Comparison of ENCODE assay signal across 25 cellular contexts in the genomic region with DNA sequence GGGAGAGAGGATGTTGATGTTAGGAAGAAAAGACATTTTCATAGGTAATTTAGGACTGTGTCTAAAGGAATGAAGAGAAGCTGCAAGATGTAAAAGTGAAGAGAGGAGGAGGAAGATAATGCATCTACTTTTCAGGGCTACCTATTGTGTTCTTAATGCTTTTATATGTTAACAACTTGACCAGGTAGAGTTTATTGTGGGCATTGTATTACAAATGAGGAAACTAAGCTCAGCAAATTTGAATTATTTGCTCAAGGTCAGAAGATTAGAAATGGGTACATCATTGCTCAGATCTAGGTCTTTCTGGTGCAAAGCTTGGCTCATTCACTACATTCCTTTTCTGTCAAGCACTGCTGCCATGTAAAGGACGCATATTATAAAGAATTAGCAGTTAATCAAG.
"Had no signal": no experiment of that assay in that cellular context is flagged by ENCODE, and none has a peak within 500 bp of the region (broad histone marks: within the 10 kb centered on the region; RNA-seq: fewer than 3 reads in every experiment).

No MANE protein-coding gene starts in this region.

- H3K4me1 ChIP-seq: gastrocnemius medialis, lower lobe of right lung, psoas muscle, sigmoid colon, spleen, testis, tibial artery had no signal

- H3K9me3 Mint-ChIP-seq: mesothelial cell of epicardium, nephron progenitor cell, type B pancreatic cell had no signal

- H3K27me3 ChIP-seq: gastrocnemius medialis, sigmoid colon, spleen, testis, tibial artery had no signal

- H3K4me3 ChIP-seq: dorsolateral prefrontal cortex, gastrocnemius medialis, lower lobe of right lung, mucosa of descending colon, psoas muscle, sigmoid colon, spleen, testis, tibial artery had no signal

- H3K27me3 Mint-ChIP-seq: stimulated activated memory B cell treated with anti-CD40 and anti-IgM and Interleukin-4, amounts not matched to agents 10 μg/mL and 1 μg/mL and 100 μg/mL, for 72 hours had no signal

- DNase-seq: dorsolateral prefrontal cortex; effector CD4-positive, alpha-beta T cell; gastrocnemius medialis; head of caudate nucleus; left ventricle myocardium superior; lower lobe of right lung; mucosa of descending colon; naive B cell; nephron progenitor cell; nucleus accumbens; psoas muscle; right cardiac atrium; sigmoid colon; spleen; stimulated activated CD4-positive, alpha-beta T cell treated with anti-CD3 and anti-CD28 coated beads, Interleukin-4, amount 100 ng/mL, for 4 hours; stimulated activated naive CD8-positive, alpha-beta T cell treated with anti-CD3 and anti-CD28 coated beads, Interleukin-15, Interleukin-2, amounts not matched to agents 100 U/mL and 50 U/mL, for 24 hours; substantia nigra; testis; tibial artery had no signal

- H3K4me1 Mint-ChIP-seq: memory B cell; naive B cell; nephron progenitor cell; stimulated activated memory B cell treated with anti-CD40 and anti-IgM and Interleukin-4, amounts not matched to agents 10 μg/mL and 1 μg/mL and 100 μg/mL, for 72 hours had no signal

- H3K36me3 Mint-ChIP-seq: memory B cell; mesothelial cell of epicardium; naive B cell; stimulated activated memory B cell treated with anti-CD40 and anti-IgM and Interleukin-4, amounts not matched to agents 10 μg/mL and 1 μg/mL and 100 μg/mL, for 72 hours had no signal

- H3K36me3 ChIP-seq: gastrocnemius medialis, lower lobe of right lung, sigmoid colon, spleen, tibial artery had no signal

- H3K9me3 ChIP-seq: gastrocnemius medialis, lower lobe of right lung, mucosa of descending colon, psoas muscle, sigmoid colon, spleen, testis, tibial artery had no signal

- H3K4me3 Mint-ChIP-seq: memory B cell; mesothelial cell of epicardium; naive B cell; nephron progenitor cell; stimulated activated memory B cell treated with anti-CD40 and anti-IgM and Interleukin-4, amounts not matched to agents 10 μg/mL and 1 μg/mL and 100 μg/mL, for 72 hours; type B pancreatic cell had no signal

- ATAC-seq: gastrocnemius medialis; left ventricle myocardium superior; lower lobe of right lung; mucosa of descending colon; psoas muscle; right cardiac atrium; stimulated activated memory B cell treated with anti-CD40 and anti-IgM and Interleukin-4, amounts not matched to agents 10 μg/mL and 1 μg/mL and 100 μg/mL, for 72 hours; stimulated activated naive CD8-positive, alpha-beta T cell treated with anti-CD3 and anti-CD28 coated beads, Interleukin-15, Interleukin-2, amounts not matched to agents 100 U/mL and 50 U/mL, for 24 hours had no signal

- H3K27ac Mint-ChIP-seq: memory B cell; mesothelial cell of epicardium; naive B cell; nephron progenitor cell; stimulated activated memory B cell treated with anti-CD40 and anti-IgM and Interleukin-4, amounts not matched to agents 10 μg/mL and 1 μg/mL and 100 μg/mL, for 72 hours had no signal

- FAIRE-seq: colon, keratinocyte had no signal

- H3K27ac ChIP-seq: dorsolateral prefrontal cortex, gastrocnemius medialis, lower lobe of right lung, psoas muscle, sigmoid colon, spleen, testis, tibial artery had no signal
